1 cellular context compared by ENCODE assay signal in genomic region chr3:48439820-48440589, GRCh38.
TF ChIP-seq lines count a peak whose summit lies in the region.

TSS of gene CCDC51 (minus strand) at chr3:48440119. CDS start at chr3:48435128, 4,991 bp downstream.
TSS of gene TMA7 (plus strand) at chr3:48440257. CDS start at chr3:48440297, 40 bp downstream.

TF ChIP-seq in K562, 482 proteins besides CTCF, POLR2A, EP300 and RAD21 (continued from another document and continues in another):
- no peak for TF ChIP-seq CBFA2T2 (conservative IDR thresholded peaks at IDR 0.05)
- no peak for TF ChIP-seq ZNF696 (CRISPR knock-in tag; conservative IDR thresholded peaks at IDR 0.05)
- TF ChIP-seq NRF1 (conservative IDR thresholded peaks at IDR 0.05 in 1 of 2, IDR thresholded peaks at IDR 0.05 in 1 of 2): peak; percentile 40 to 49; a peak in 3 of 4 replicates
- TF ChIP-seq NR4A1 (CRISPR knock-in tag; IDR thresholded peaks at IDR 0.05): no peak
- no peak for TF ChIP-seq NR4A1 (tag; IDR thresholded peaks at IDR 0.05)
- no peak for TF ChIP-seq KLF16 (IDR thresholded peaks at IDR 0.05)
- TF ChIP-seq PML (IDR thresholded peaks at IDR 0.05; ENCODE audit: low read length): peak; percentile 65; the same call in 1 of the 2 replicates
- no peak for TF ChIP-seq PTBP1 (IDR thresholded peaks at IDR 0.05; ENCODE audit: low read depth, low read length)
- TF ChIP-seq POLR3A (IDR thresholded peaks at IDR 0.05; ENCODE audit: borderline replicate concordance, extremely low read depth, insufficient read depth, insufficient read length): no peak
- peak; percentile 82; the same call in 1 of the 2 replicates for TF ChIP-seq TFAP4 (CRISPR knock-in tag; IDR thresholded peaks at IDR 0.05; ENCODE audit: borderline replicate concordance)
- no peak for TF ChIP-seq EZH2 (IDR thresholded peaks at IDR 0.05; ENCODE audit: borderline replicate concordance, low read depth, low read length)
- TF ChIP-seq ZZZ3 (IDR thresholded peaks at IDR 0.05): no peak
- TF ChIP-seq E2F1 (CRISPR knock-in tag; IDR thresholded peaks at IDR 0.05): no peak
- no peak for TF ChIP-seq KDM2B (CRISPR knock-in tag; IDR thresholded peaks at IDR 0.05)
- TF ChIP-seq HEY1 (CRISPR knock-in tag; IDR thresholded peaks at IDR 0.05; ENCODE audit: borderline replicate concordance): no peak
- no peak for TF ChIP-seq TCF7L2 (IDR thresholded peaks at IDR 0.05; ENCODE audit: low read depth, low read length)
- TF ChIP-seq PATZ1 (CRISPR knock-in tag; IDR thresholded peaks at IDR 0.05; ENCODE audit: borderline replicate concordance): no peak
- no peak for TF ChIP-seq IRF2 (CRISPR knock-in tag; IDR thresholded peaks at IDR 0.05)
- no peak for TF ChIP-seq SLC30A9 (CRISPR knock-in tag; IDR thresholded peaks at IDR 0.05)
- TF ChIP-seq MBD2 (IDR thresholded peaks at IDR 0.05; ENCODE audit: borderline replicate concordance, low read depth): peak; percentile 89
- no peak for TF ChIP-seq MYNN (IDR thresholded peaks at IDR 0.05)
- no peak for TF ChIP-seq MYNN (CRISPR knock-in tag; IDR thresholded peaks at IDR 0.05)
- no peak for TF ChIP-seq XRCC5 (IDR thresholded peaks at IDR 0.05; ENCODE audit: low read depth, low read length)
- no peak for TF ChIP-seq ATF2 (CRISPR knock-in tag; IDR thresholded peaks at IDR 0.05)
- peak; percentile 67 for TF ChIP-seq POLR2AphosphoS5 (IDR thresholded peaks at IDR 0.05; ENCODE audit: control insufficient read depth, insufficient read depth, low read depth, low read length)
- no peak for TF ChIP-seq HOXB6 (CRISPR knock-in tag; IDR thresholded peaks at IDR 0.05; ENCODE audit: borderline replicate concordance)
- TF ChIP-seq TRIM24 (IDR thresholded peaks at IDR 0.05): no peak
- TF ChIP-seq SNRNP70 (optimal IDR thresholded peaks at IDR 0.05; ENCODE audit: low read depth, low read length): no peak
- TF ChIP-seq TCF3 (CRISPR knock-in tag; IDR thresholded peaks at IDR 0.05): no peak
- peak; percentile 71 for TF ChIP-seq ETV1 (tag; conservative IDR thresholded peaks at IDR 0.05; ENCODE audit: low read depth)
- no peak for TF ChIP-seq SOX6 (IDR thresholded peaks at IDR 0.05)
- no peak for TF ChIP-seq HIVEP1 (CRISPR knock-in tag; IDR thresholded peaks at IDR 0.05)
- no peak for TF ChIP-seq ARID3B (CRISPR knock-in tag; IDR thresholded peaks at IDR 0.05; ENCODE audit: borderline replicate concordance)
- no peak for TF ChIP-seq ZNF778 (CRISPR knock-in tag; IDR thresholded peaks at IDR 0.05)
- TF ChIP-seq ZNF436 (CRISPR knock-in tag; IDR thresholded peaks at IDR 0.05): no peak
- TF ChIP-seq ZNF134 (CRISPR knock-in tag; conservative IDR thresholded peaks at IDR 0.05): no peak
- no peak for TF ChIP-seq AFF4 (CRISPR knock-in tag; IDR thresholded peaks at IDR 0.05)
- TF ChIP-seq ASH1L (IDR thresholded peaks at IDR 0.05; ENCODE audit: borderline replicate concordance, low read depth, partially characterized antibody): peak; percentile 43
- no peak for TF ChIP-seq TEAD1 (CRISPR knock-in tag; IDR thresholded peaks at IDR 0.05)
- peak in 1 of 2 experiments; percentile 51; a peak in 1 of 4 replicates for TF ChIP-seq KDM4B (IDR thresholded peaks at IDR 0.05; ENCODE audit: borderline replicate concordance in 2 of 2, low read depth in 1 of 2)
- TF ChIP-seq ARNT (IDR thresholded peaks at IDR 0.05): no peak
- no peak for TF ChIP-seq ETS2 (tag; IDR thresholded peaks at IDR 0.05; ENCODE audit: borderline replicate concordance, poor library complexity, severe bottlenecking)
- TF ChIP-seq MXI1 (IDR thresholded peaks at IDR 0.05; ENCODE audit: low read depth, low read length): no peak
- TF ChIP-seq PTRF (tag; IDR thresholded peaks at IDR 0.05): no peak
- no peak for TF ChIP-seq SRF (CRISPR knock-in tag; IDR thresholded peaks at IDR 0.05)
- no peak for TF ChIP-seq ELF4 (CRISPR knock-in tag; IDR thresholded peaks at IDR 0.05)
- TF ChIP-seq PTTG1 (tag; IDR thresholded peaks at IDR 0.05; ENCODE audit: low read depth): no peak
- peak; percentile 40 for TF ChIP-seq USF2 (CRISPR knock-in tag; IDR thresholded peaks at IDR 0.05)
- no peak for TF ChIP-seq LEF1 (IDR thresholded peaks at IDR 0.05)
- TF ChIP-seq HLTF (IDR thresholded peaks at IDR 0.05): no peak
- TF ChIP-seq DIDO1 (tag; IDR thresholded peaks at IDR 0.05; ENCODE audit: low read depth): no peak
- TF ChIP-seq DNMT1 (IDR thresholded peaks at IDR 0.05): no peak
- TF ChIP-seq ZNF830 (CRISPR knock-in tag; IDR thresholded peaks at IDR 0.05): no peak
- 0 out of 2 replicates have a peak, but pooled peaks have one; percentile 15 for TF ChIP-seq ARID2 (IDR thresholded peaks at IDR 0.05)
- TF ChIP-seq ELF1 (tag; IDR thresholded peaks at IDR 0.05): peak; percentile 92
- TF ChIP-seq FIP1L1 (IDR thresholded peaks at IDR 0.05; ENCODE audit: low read depth, low read length, poor library complexity, severe bottlenecking): no peak
- no peak for TF ChIP-seq SMARCE1 (IDR thresholded peaks at IDR 0.05)
- TF ChIP-seq MTA3 (IDR thresholded peaks at IDR 0.05; ENCODE audit: borderline replicate concordance): peak; percentile 47; the same call in 1 of the 2 replicates
- TF ChIP-seq ZNF324 (CRISPR knock-in tag; IDR thresholded peaks at IDR 0.05): no peak
- TF ChIP-seq RNF219 (CRISPR knock-in tag; IDR thresholded peaks at IDR 0.05): no peak
- TF ChIP-seq MAFK (IDR thresholded peaks at IDR 0.05; ENCODE audit: low read length): no peak
- no peak for TF ChIP-seq RNF2 (IDR thresholded peaks at IDR 0.05)
- no peak for TF ChIP-seq PRMT5 (CRISPR knock-in tag; IDR thresholded peaks at IDR 0.05)
- peak; percentile 91; the same call in 1 of the 2 replicates for TF ChIP-seq PHF8 (IDR thresholded peaks at IDR 0.05; ENCODE audit: borderline replicate concordance, low read length)
- TF ChIP-seq ZBTB7A (IDR thresholded peaks at IDR 0.05; ENCODE audit: borderline replicate concordance, control insufficient read depth, low read depth, low read length): no peak
- TF ChIP-seq CBFB (CRISPR knock-in tag; IDR thresholded peaks at IDR 0.05): no peak
